12 cellular contexts compared by ENCODE assay signal in genomic region chr21:15004721-15005370, GRCh38. TPM values are rescaled to one million over a fixed set of nuclear protein-coding genes. Genes with fewer than 3 reads are reported as not detected.
A peak's percentile ranks its signal among the peaks of the same experiment; 100 is the strongest.
DNase-seq lines count a peak whose midpoint lies in the region; ATAC-seq and TF ChIP-seq lines count a peak whose summit lies in the region.
"Had no signal": no experiment of that assay in that cellular context is flagged by ENCODE, and none has a peak within 500 bp of the region (broad histone marks: within the 10 kb centered on the region; RNA-seq: fewer than 3 reads in every experiment).

No MANE protein-coding gene starts in this region.

- H3K36me3 Mint-ChIP-seq in T-helper 2 cell treated with Interferon-gamma antibody and Interleukin-4, amounts not matched to agents 5 μg/mL and 100 μg/mL, for 36 hours (ENCODE audit: low read depth) = no peaks in the 10 kb centered on the region

- H3K27ac Mint-ChIP-seq in T-helper 2 cell treated with Interferon-gamma antibody and Interleukin-4, amounts not matched to agents 5 μg/mL and 100 μg/mL, for 36 hours = peak overlapping the region; percentile 66

- H3K4me3 ChIP-seq in epithelial cell of esophagus (ENCODE audit: low read length) = no peak overlapping the region

- peak overlapping the region; percentile 81 for H3K4me3 Mint-ChIP-seq in T-helper 2 cell treated with Interferon-gamma antibody and Interleukin-4, amounts not matched to agents 5 μg/mL and 100 μg/mL, for 36 hours

- peaks cover 38% of the 10 kb centered on the region for H3K4me1 Mint-ChIP-seq in T-helper 2 cell treated with Interferon-gamma antibody and Interleukin-4, amounts not matched to agents 5 μg/mL and 100 μg/mL, for 36 hours (ENCODE audit: low read depth)

- no peaks in the 10 kb centered on the region for H3K27me3 Mint-ChIP-seq in T-helper 2 cell treated with Interferon-gamma antibody and Interleukin-4, amounts not matched to agents 5 μg/mL and 100 μg/mL, for 36 hours (ENCODE audit: low read depth)

- TF ChIP-seq CTCF in epithelial cell of esophagus (IDR thresholded peaks at IDR 0.05; ENCODE audit: insufficient read depth, low read depth, low read length, missing control alignments) = no peak

- ATAC-seq in GM19395 (IDR thresholded peaks at IDR 0.05; ENCODE audit: unreplicated experiment) (no peak), HG02885 (IDR thresholded peaks at IDR 0.05; ENCODE audit: poor library complexity, unreplicated experiment) (no peak)

- H3K9me3 Mint-ChIP-seq in T-helper 2 cell treated with Interferon-gamma antibody and Interleukin-4, amounts not matched to agents 5 μg/mL and 100 μg/mL, for 36 hours = no peaks in the 10 kb centered on the region

- DNase-seq in T-helper 2 cell treated with Interferon-gamma antibody and Interleukin-4, amounts not matched to agents 5 μg/mL and 100 μg/mL, for 36 hours (ENCODE audit: low spot score) = no peak
- DNase-seq in T-helper 2 cell (no peak), NCI-H69 (lab: John Stamatoyannopoulos, UW) (peak; percentile 61), epithelial cell of esophagus (ENCODE audit: low read depth) (peak; percentile 54), renal cortical epithelial cell (ENCODE audit: low read depth) (peak; percentile 47), NCI-H1105 (lab: John Stamatoyannopoulos, UW) (no peak)
- DNase-seq: aorta; KG1; NCI-H510A; stimulated activated CD4-positive, alpha-beta T cell treated with anti-CD3 and anti-CD28 coated beads, Interleukin-2, amount 100 ng/mL, for 24 hours had no signal

RNA-seq across cellular contexts. Expression of gene NRIP1, which starts 60.0 kb away (rescaled TPM):
- 84.6 and 103 TPM in 2 replicates for total RNA-seq in renal cortical epithelial cell

Comparison
In these comparisons a context has a peak if more than half of its experiments do, and no peak if none do; other contexts are left out.
1. DNase-seq: peak in NCI-H69 (single experiment), epithelial cell of esophagus (single experiment) and renal cortical epithelial cell (single experiment); none in T-helper 2 cell treated with Interferon-gamma antibody and Interleukin-4, amounts not matched to agents 5 μg/mL and 100 μg/mL, for 36 hours (single experiment), T-helper 2 cell (0 of 5) and NCI-H1105 (single experiment).